In genomic region chr10:49286686-49287085, GRCh38 we compare ENCODE assay signal across 22 cellular contexts. TPM values are rescaled to one million over a fixed set of nuclear protein-coding genes. Genes with fewer than 3 reads are reported as not detected.
DNase-seq lines count a peak whose midpoint lies in the region; ATAC-seq and TF ChIP-seq lines count a peak whose summit lies in the region.
"Had no signal": no experiment of that assay in that cellular context is flagged by ENCODE, and none has a peak within 500 bp of the region (broad histone marks: within the 10 kb centered on the region; RNA-seq: fewer than 3 reads in every experiment).

No MANE protein-coding gene starts in this region.

- no peaks in the 10 kb centered on the region for H3F3A ChIP-seq in GM23338 (replicated peaks; ENCODE audit: low read depth)

- H3K27me3 Mint-ChIP-seq in GM23338 (ENCODE audit: insufficient read depth, low read depth, poor library complexity) (peaks cover 2% of the 10 kb centered on the region), WTC11 (ENCODE audit: low read depth) (no peaks in the 10 kb centered on the region), memory B cell (peaks cover 6% of the 10 kb centered on the region)

- H3K4me2 ChIP-seq in GM23338 = no peak overlapping the region

- H3K27ac ChIP-seq in GM23338 (ENCODE audit: low read depth) (no peak overlapping the region), gastrocnemius medialis (peak overlapping the region; percentile 79 to 100 (median 90))
- H3K27ac ChIP-seq: Peyer's patch had no signal

- H3K36me3 Mint-ChIP-seq in GM23338 (ENCODE audit: low read depth) (no peaks in the 10 kb centered on the region), WTC11 (no peaks in the 10 kb centered on the region), memory B cell (no peaks in the 10 kb centered on the region)
- H3K36me3 Mint-ChIP-seq: CD4-positive, CD25-positive, alpha-beta regulatory T cell had no signal

- no peaks in the 10 kb centered on the region for H3K9me3 Mint-ChIP-seq in GM23338
- peaks cover 4% of the 10 kb centered on the region; the same call in 1 of the 2 replicates for H3K9me3 Mint-ChIP-seq in WTC11
- no peaks in the 10 kb centered on the region for H3K9me3 Mint-ChIP-seq in memory B cell
- H3K9me3 Mint-ChIP-seq: CD4-positive, CD25-positive, alpha-beta regulatory T cell had no signal

- no peaks in the 10 kb centered on the region; the same call in 1 of the 2 replicates for H3K9me2 ChIP-seq in GM23338 (ENCODE audit: insufficient read depth)

- CTCF ChIA-PET in WTC11 (lab: Charles Lee) = interaction anchor here (0.7 to 1.8 kb wide), 4 partner anchors 9 to 307 kb away, joined by 3 to 7 read pairs (median 4); no protein-coding TSS in a partner anchor

- H3K4me1 ChIP-seq in GM23338 (ENCODE audit: insufficient read depth) = no peaks in the 10 kb centered on the region
- H3K4me1 ChIP-seq in gastrocnemius medialis = peaks cover 55 to 65% of the 10 kb centered on the region in 2 donors
- H3K4me1 ChIP-seq: Peyer's patch had no signal

- no peak overlapping the region for H3K4me3 ChIP-seq in GM23338
- H3K4me3 ChIP-seq in gastrocnemius medialis = no peak overlapping the region
- H3K4me3 ChIP-seq: Peyer's patch had no signal

- in situ Hi-C loops in gastrocnemius medialis (cut with MboI; ENCODE audit: low sequenced_read_pairs in 4 of 4) = no loop called here

- no peaks in the 10 kb centered on the region for H3K9me3 ChIP-seq in gastrocnemius medialis
- H3K9me3 ChIP-seq: BE2C, Peyer's patch had no signal

- no peak overlapping the region for H3K4me3 Mint-ChIP-seq in GM23338
- H3K4me3 Mint-ChIP-seq in WTC11 = no peak overlapping the region
- no peak overlapping the region for H3K4me3 Mint-ChIP-seq in memory B cell
- H3K4me3 Mint-ChIP-seq: CD4-positive, CD25-positive, alpha-beta regulatory T cell had no signal

- no peaks in the 10 kb centered on the region for H3K79me2 ChIP-seq in GM23338 (replicated peaks; ENCODE audit: insufficient read depth)

- H3K4me1 Mint-ChIP-seq in GM23338 (no peaks in the 10 kb centered on the region), WTC11 (no peaks in the 10 kb centered on the region), memory B cell (no peaks in the 10 kb centered on the region)
- H3K4me1 Mint-ChIP-seq: CD4-positive, CD25-positive, alpha-beta regulatory T cell had no signal

- DNase-seq in GM23338 (ENCODE audit: low spot score) (no peak), WTC11 (ENCODE audit: low spot score) (no peak), memory B cell (ENCODE audit: low spot score in 2 of 2) (no peak), gastrocnemius medialis (no peak), AML-193 (lab: John Stamatoyannopoulos, UW) (no peak)
- DNase-seq: BE2C; CD4-positive, CD25-positive, alpha-beta regulatory T cell; EL; GF-D8; KG1; NCI-H1092 treated with DMSO at 0.1 percent for 48 hours; NCI-H1436 treated with DMSO at 0.1 percent for 48 hours; NCI-H2029 treated with DMSO at 0.1 percent for 48 hours; NCI-H226; NCI-H524 treated with DMSO at 0.1 percent for 48 hours; NCI-H82; Peyer's patch had no signal

- no peak for TF ChIP-seq POLR2A in gastrocnemius medialis (IDR thresholded peaks at IDR 0.05)

- intact Hi-C loops in gastrocnemius medialis (cut with DNase I; ENCODE audit: low total_unique reads) = no loop called here

- TF ChIP-seq CTCF in GM23338 (conservative IDR thresholded peaks at IDR 0.05; ENCODE audit: low read depth in 2 of 2) = no peak
- no peak for TF ChIP-seq CTCF in WTC11 (IDR thresholded peaks at IDR 0.05)
- TF ChIP-seq CTCF in gastrocnemius medialis (IDR thresholded peaks at IDR 0.05 in 4 of 5, conservative IDR thresholded peaks at IDR 0.05 in 1 of 5) = no peak

- H3K27me3 ChIP-seq in GM23338 (ENCODE audit: insufficient read depth) (no peaks in the 10 kb centered on the region), gastrocnemius medialis (no peaks in the 10 kb centered on the region)
- H3K27me3 ChIP-seq: BE2C, Peyer's patch had no signal

- H3K27ac Mint-ChIP-seq in GM23338 (no peak overlapping the region), WTC11 (no peak overlapping the region), memory B cell (peak overlapping the region; percentile 4)
- H3K27ac Mint-ChIP-seq: CD4-positive, CD25-positive, alpha-beta regulatory T cell had no signal

- ATAC-seq in GM23338 = peak; percentile 53
- ATAC-seq in WTC11 = peak; percentile 30; the same call in 1 of the 2 replicates
- ATAC-seq in memory B cell (ENCODE audit: low read depth) = no peak
- no peak for ATAC-seq in gastrocnemius medialis
- no peak for ATAC-seq in SK-N-SH treated with all-trans-retinoic acid at 6 μM for 48 hours
- ATAC-seq in HG03175 (IDR thresholded peaks at IDR 0.05; ENCODE audit: unreplicated experiment) = no peak
- no peak for ATAC-seq in GM18517 (IDR thresholded peaks at IDR 0.05; ENCODE audit: unreplicated experiment)
- ATAC-seq: HepG2 had no signal

- POLR2A ChIA-PET in WTC11 (lab: Charles Lee) = no interaction called here

- H2AFZ ChIP-seq in GM23338 = 0 out of 2 replicates have a peak overlapping the region, but pooled peaks have one; percentile 52

- H3K36me3 ChIP-seq in GM23338 (ENCODE audit: insufficient read depth) (no peaks in the 10 kb centered on the region), gastrocnemius medialis (no peaks in the 10 kb centered on the region)
- H3K36me3 ChIP-seq: BE2C, Peyer's patch had no signal

- H4K20me1 ChIP-seq in GM23338 (replicated peaks; ENCODE audit: insufficient read depth) = no peaks in the 10 kb centered on the region

TF ChIP-seq in WTC11, 78 proteins besides CTCF, POLR2A, EP300 and RAD21 (continues in another document):
- TF ChIP-seq ZBTB21 (CRISPR knock-in tag; IDR thresholded peaks at IDR 0.05; ENCODE audit: borderline replicate concordance) (no peak), PRDM15 (CRISPR knock-in tag; IDR thresholded peaks at IDR 0.05) (no peak), MAX (CRISPR knock-in tag; IDR thresholded peaks at IDR 0.05) (no peak)

TF ChIP-seq in SK-N-SH treated with all-trans-retinoic acid at 6 μM for 48 hours, 23 proteins besides CTCF, POLR2A, EP300 and RAD21:
- TF ChIP-seq OSR1 (CRISPR knock-in tag; IDR thresholded peaks at IDR 0.05) (no peak), SNAI2 (CRISPR knock-in tag; IDR thresholded peaks at IDR 0.05) (no peak), ZNF70 (CRISPR knock-in tag; IDR thresholded peaks at IDR 0.05) (no peak), ZNF565 (CRISPR knock-in tag; conservative IDR thresholded peaks at IDR 0.05; ENCODE audit: low read depth) (no peak), CREB5 (CRISPR knock-in tag; IDR thresholded peaks at IDR 0.05; ENCODE audit: low read depth) (no peak), TSHZ2 (CRISPR knock-in tag; IDR thresholded peaks at IDR 0.05) (no peak)

RNA-seq across cellular contexts. Expression of gene C10orf71, which starts 12.3 kb away (rescaled TPM):
- not detected in 2 replicates for total RNA-seq in GM23338 (2014; rRNA removed; shearing (Covaris generic))
- polyA plus RNA-seq in GM23338 (2016; fragmentation: Nextera tagmentation; extraction: Ambion mirVana) = not detected in 2 replicates
- total RNA-seq in WTC11 (2021) = not detected in 3 replicates
- 100 to 1,000 TPM in 1 of 4 donors, 10 to 100 TPM in 3; 26.5 to 208 (median 69.6) TPM for total RNA-seq in gastrocnemius medialis
- total RNA-seq: CD4-positive, CD25-positive, alpha-beta regulatory T cell; H4; HepG2; Peyer's patch had no signal
- polyA plus RNA-seq: CD4-positive, CD25-positive, alpha-beta regulatory T cell; HepG2 had no signal

Comparison
In these comparisons a context has a peak if more than half of its experiments do, and no peak if none do; other contexts are left out.
1. ATAC-seq: peak in GM23338 (single experiment) and WTC11 (single experiment); none in memory B cell (single experiment), gastrocnemius medialis (0 of 2), SK-N-SH treated with all-trans-retinoic acid at 6 μM for 48 hours (single experiment), HG03175 (single experiment) and GM18517 (single experiment).
2. RNA of gene C10orf71, which starts 12.3 kb away (total RNA-seq): 26.5 to 208 TPM in gastrocnemius medialis; not detected in GM23338 and not detected in WTC11; every median in the first group is over 10 times any median in the second.